Comparison of ENCODE assay signal across 1 cellular context in genomic region chr12:48973992-48974673, GRCh38.
TF ChIP-seq lines count a peak whose summit lies in the region.

No MANE protein-coding gene starts in this region.

TF ChIP-seq in HepG2, 621 proteins besides CTCF, POLR2A, EP300 and RAD21 (continued from another document and continues in another):
- TF ChIP-seq TEAD3 (CRISPR knock-in tag; optimal IDR thresholded peaks at IDR 0.05; ENCODE audit: borderline replicate concordance) (peak; percentile 36), FOXP1 (IDR thresholded peaks at IDR 0.05) (no peak), FOXP1 (CRISPR knock-in tag; IDR thresholded peaks at IDR 0.05) (no peak), ZNF709 (CRISPR knock-in tag; IDR thresholded peaks at IDR 0.05) (no peak), SMC3 (IDR thresholded peaks at IDR 0.05; ENCODE audit: low read length) (0 out of 2 replicates have a peak, but pooled peaks have one; percentile 7), ATF7 (IDR thresholded peaks at IDR 0.05) (no peak), ATF7 (CRISPR knock-in tag; IDR thresholded peaks at IDR 0.05) (no peak), ZNF362 (CRISPR knock-in tag; IDR thresholded peaks at IDR 0.05; ENCODE audit: borderline replicate concordance) (no peak), RFX5 (IDR thresholded peaks at IDR 0.05; ENCODE audit: low read depth, low read length) (peak; percentile 87), ZNF737 (CRISPR knock-in tag; IDR thresholded peaks at IDR 0.05; ENCODE audit: borderline replicate concordance) (no peak), WIZ (CRISPR knock-in tag; IDR thresholded peaks at IDR 0.05) (no peak), SMARCE1 (IDR thresholded peaks at IDR 0.05; ENCODE audit: borderline replicate concordance) (no peak), RARG (CRISPR knock-in tag; IDR thresholded peaks at IDR 0.05; ENCODE audit: low read depth) (no peak), ATF2 (CRISPR knock-in tag; IDR thresholded peaks at IDR 0.05) (no peak), GPBP1L1 (CRISPR knock-in tag; IDR thresholded peaks at IDR 0.05) (no peak), ZBTB7B (CRISPR knock-in tag; IDR thresholded peaks at IDR 0.05) (0 out of 2 replicates have a peak, but pooled peaks have one; percentile 35), POLR2AphosphoS5 (IDR thresholded peaks at IDR 0.05; ENCODE audit: low read depth, low read length) (no peak), ZNF142 (CRISPR knock-in tag; IDR thresholded peaks at IDR 0.05) (no peak), HNRNPLL (IDR thresholded peaks at IDR 0.05; ENCODE audit: low read depth, low read length, poor library complexity, severe bottlenecking) (peak; percentile 82), PRPF4 (IDR thresholded peaks at IDR 0.05; ENCODE audit: low read depth, low read length, poor library complexity, severe bottlenecking) (no peak), CERS6 (CRISPR knock-in tag; IDR thresholded peaks at IDR 0.05) (no peak), RORA (CRISPR knock-in tag; IDR thresholded peaks at IDR 0.05) (no peak), ZNF556 (CRISPR knock-in tag; IDR thresholded peaks at IDR 0.05; ENCODE audit: borderline replicate concordance) (no peak), RBM39 (IDR thresholded peaks at IDR 0.05; ENCODE audit: low read depth, low read length, poor library complexity, severe bottlenecking) (peak; percentile 33), ZBTB46 (CRISPR knock-in tag; IDR thresholded peaks at IDR 0.05; ENCODE audit: borderline replicate concordance) (no peak), ZNF510 (CRISPR knock-in tag; IDR thresholded peaks at IDR 0.05; ENCODE audit: low read depth) (no peak), ZNF207 (IDR thresholded peaks at IDR 0.05; ENCODE audit: borderline replicate concordance) (no peak), XRCC5 (optimal IDR thresholded peaks at IDR 0.05; ENCODE audit: low read length) (peak; percentile 48), STAG1 (CRISPR knock-in tag; IDR thresholded peaks at IDR 0.05) (peak; percentile 34), ZNF12 (CRISPR knock-in tag; IDR thresholded peaks at IDR 0.05) (no peak), ZBTB40 (IDR thresholded peaks at IDR 0.05) (no peak), ZBTB40 (CRISPR knock-in tag; IDR thresholded peaks at IDR 0.05) (no peak), PRDM4 (CRISPR knock-in tag; IDR thresholded peaks at IDR 0.05; ENCODE audit: borderline replicate concordance) (no peak)
